In the genomic region with DNA sequence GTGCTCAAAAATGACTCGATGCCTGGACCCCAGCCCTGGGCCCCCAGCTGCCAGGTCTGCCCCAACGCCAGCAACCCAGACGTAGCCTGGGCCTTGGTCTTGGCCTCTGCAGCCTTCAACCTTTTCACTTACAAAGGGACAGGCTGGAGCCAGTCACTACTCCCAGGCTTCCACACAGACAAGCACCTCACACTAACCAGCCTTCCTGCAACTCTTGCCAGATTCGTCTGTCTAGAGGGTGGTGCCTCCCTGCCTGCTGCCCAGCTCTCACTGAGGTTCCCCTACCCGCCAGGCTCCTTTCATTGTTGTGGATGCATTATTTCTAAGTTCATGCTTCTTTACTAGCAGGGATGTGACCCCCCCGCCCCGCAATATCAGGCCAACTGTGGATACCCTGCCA, we compare ENCODE assay signal across 23 cellular contexts. TPM values are rescaled to one million over a fixed set of nuclear protein-coding genes. Genes with fewer than 3 reads are reported as not detected.
DNase-seq lines count a peak whose midpoint lies in the region; ATAC-seq and TF ChIP-seq lines count a peak whose summit lies in the region.
"Had no signal": no experiment of that assay in that cellular context is flagged by ENCODE, and none has a peak within 500 bp of the region (broad histone marks: within the 10 kb centered on the region; RNA-seq: fewer than 3 reads in every experiment).

No MANE protein-coding gene starts in this region.

- H3K9me3 Mint-ChIP-seq in CD4-positive, alpha-beta memory T cell = no peaks in the 10 kb centered on the region
- H3K9me3 Mint-ChIP-seq in H9 = no peaks in the 10 kb centered on the region
- no peaks in the 10 kb centered on the region for H3K9me3 Mint-ChIP-seq in naive thymus-derived CD8-positive, alpha-beta T cell
- H3K9me3 Mint-ChIP-seq: IgD-negative memory B cell, immature natural killer cell had no signal

- no peak overlapping the region for H2BK15ac ChIP-seq in H9 (ENCODE audit: low read depth, low read length)

- H3K4me1 ChIP-seq in CD4-positive, alpha-beta memory T cell (ENCODE audit: insufficient read depth, low read length) = peaks cover 12% of the 10 kb centered on the region
- H3K4me1 ChIP-seq in H9 (ENCODE audit: insufficient read depth, low read length) (peaks cover 2% of the 10 kb centered on the region), BE2C (no peaks in the 10 kb centered on the region)
- H3K4me1 ChIP-seq: breast epithelium had no signal

- no peak overlapping the region for H2BK12ac ChIP-seq in H9 (ENCODE audit: insufficient read length, low read depth, low read length)

- H3K18ac ChIP-seq in H9 (ENCODE audit: insufficient read length, low read depth, low read length) = no peak overlapping the region

- H3K14ac ChIP-seq in H9 (ENCODE audit: insufficient read depth, low read length) = no peak overlapping the region

- no peak overlapping the region for H4K8ac ChIP-seq in H9 (replicated peaks; ENCODE audit: insufficient read length, low read depth, low read length)

- no peak overlapping the region for H2BK5ac ChIP-seq in H9 (ENCODE audit: insufficient read length, low read length)

- H3K36me3 ChIP-seq in CD4-positive, alpha-beta memory T cell (ENCODE audit: insufficient read depth, low read length) = peaks cover 5% of the 10 kb centered on the region
- H3K36me3 ChIP-seq in BE2C = peaks cover 10% of the 10 kb centered on the region
- H3K36me3 ChIP-seq: adrenal gland, breast epithelium, thyroid gland had no signal

- H2AFZ ChIP-seq in H9 (ENCODE audit: low read length) = no peak overlapping the region
- H2AFZ ChIP-seq: hepatocyte had no signal

- CTCF ChIA-PET in CD4-positive, alpha-beta memory T cell (lab: Charles Lee; ENCODE audit: partially characterized antibody) = interaction anchor here (1.6 kb wide), 1 partner anchor 9 kb away, joined by 4 read pairs; no protein-coding TSS in a partner anchor

- H3K36me3 Mint-ChIP-seq in CD4-positive, alpha-beta memory T cell = peaks cover 3 to 19% of the 10 kb centered on the region in 2 donors
- peaks cover 7 to 13% (median 11%) of the 10 kb centered on the region in 3 experiments; a peak in 5 of 7 replicates for H3K36me3 Mint-ChIP-seq in H9 (ENCODE audit: insufficient read depth in 1 of 3, low read depth in 3 of 3)
- peaks cover 0 to 39% (median 0%) of the 10 kb centered on the region in 3 donors for H3K36me3 Mint-ChIP-seq in naive thymus-derived CD8-positive, alpha-beta T cell
- H3K36me3 Mint-ChIP-seq: immature natural killer cell had no signal

- POLR2A ChIA-PET in CD4-positive, alpha-beta memory T cell (lab: Charles Lee; ENCODE audit: partially characterized antibody) = no interaction called here
- POLR2A ChIA-PET in naive thymus-derived CD8-positive, alpha-beta T cell (lab: Charles Lee) = no interaction called here

- peak overlapping the region in 6 of 7 donors; percentile 13 to 72 (median 58) for H3K27ac Mint-ChIP-seq in CD4-positive, alpha-beta memory T cell
- H3K27ac Mint-ChIP-seq in H9 = peak overlapping the region; percentile 38 to 63 (median 57); a peak in 4 of 7 replicates
- H3K27ac Mint-ChIP-seq in naive thymus-derived CD8-positive, alpha-beta T cell = peak overlapping the region in 8 of 10 donors; percentile 17 to 87 (median 58)
- H3K27ac Mint-ChIP-seq: activated CD4-positive, alpha-beta T cell treated with anti-CD3 and anti-CD28 coated beads for 36 hours; IgD-negative memory B cell had no signal

- no peak overlapping the region for H3K4me2 ChIP-seq in H9 (ENCODE audit: insufficient read depth, insufficient read length, low read length)
- H3K4me2 ChIP-seq: hepatocyte had no signal

- no peaks in the 10 kb centered on the region for H3K27me3 ChIP-seq in CD4-positive, alpha-beta memory T cell (ENCODE audit: insufficient read depth, low read length)
- no peaks in the 10 kb centered on the region for H3K27me3 ChIP-seq in H9 (ENCODE audit: insufficient read depth, low read length)
- no peaks in the 10 kb centered on the region for H3K27me3 ChIP-seq in BE2C
- H3K27me3 ChIP-seq: adrenal gland, breast epithelium, hepatocyte, thyroid gland had no signal

- no peaks in the 10 kb centered on the region for H3K9me3 ChIP-seq in CD4-positive, alpha-beta memory T cell (ENCODE audit: control insufficient read depth in 1 of 2, low read length in 2 of 2)
- no peaks in the 10 kb centered on the region for H3K9me3 ChIP-seq in H9 (ENCODE audit: control insufficient read depth, low read depth, low read length)
- no peaks in the 10 kb centered on the region for H3K9me3 ChIP-seq in BE2C
- H3K9me3 ChIP-seq: adrenal gland, breast epithelium, mucosa of descending colon, thyroid gland had no signal

- no peak overlapping the region for H3K56ac ChIP-seq in H9 (ENCODE audit: insufficient read length, low read depth, low read length)

- H4K5ac ChIP-seq in H9 (ENCODE audit: insufficient read length, low read depth, low read length) = no peak overlapping the region

- no peak for TF ChIP-seq CTCF in H9 (conservative IDR thresholded peaks at IDR 0.05)
- TF ChIP-seq CTCF in BE2C (IDR thresholded peaks at IDR 0.05; ENCODE audit: low read depth, low read length) = no peak

- H3K27ac ChIP-seq in CD4-positive, alpha-beta memory T cell (ENCODE audit: low read depth, low read length) = no peak overlapping the region
- H3K27ac ChIP-seq in H9 (ENCODE audit: insufficient read length, low read depth, low read length) = no peak overlapping the region
- H3K27ac ChIP-seq: adrenal gland, breast epithelium, epithelial cell of prostate, hepatocyte, thyroid gland had no signal

- H3K79me2 ChIP-seq in H9 (ENCODE audit: insufficient read depth, low read length) = no peaks in the 10 kb centered on the region; the same call in 1 of the 2 replicates

- H3K4ac ChIP-seq in H9 (ENCODE audit: low read depth, low read length) = no peak overlapping the region

- H3K9ac ChIP-seq in H9 (ENCODE audit: extremely low read depth, insufficient read length, low read length) = no peak overlapping the region

- no peak overlapping the region for H2AK5ac ChIP-seq in H9 (ENCODE audit: insufficient read length, low read length)

- peaks cover 2% of the 10 kb centered on the region for H3K79me1 ChIP-seq in H9 (ENCODE audit: insufficient read depth, low read depth, low read length, poor library complexity, severe bottlenecking)

- H3T11ph ChIP-seq in H9 (ENCODE audit: low read length) = no peak overlapping the region

- H4K20me1 ChIP-seq in H9 (ENCODE audit: control insufficient read depth, insufficient read depth, insufficient read length) = no peaks in the 10 kb centered on the region

- no peaks in the 10 kb centered on the region for H3K23me2 ChIP-seq in H9 (ENCODE audit: insufficient read length, low read depth, low read length, poor library complexity, severe bottlenecking)

- H3K4me3 ChIP-seq in CD4-positive, alpha-beta memory T cell (ENCODE audit: low read length in 2 of 2) = no peak overlapping the region
- no peak overlapping the region for H3K4me3 ChIP-seq in BE2C (ENCODE audit: low read depth, low read length)
- H3K4me3 ChIP-seq: adrenal gland, breast epithelium, hepatocyte, mucosa of descending colon, thyroid gland had no signal

- H2BK20ac ChIP-seq in H9 (ENCODE audit: low read depth, low read length, poor library complexity, severe bottlenecking) = no peak overlapping the region

- ATAC-seq in naive thymus-derived CD8-positive, alpha-beta T cell = no peak
- ATAC-seq in GM19395 (IDR thresholded peaks at IDR 0.05; ENCODE audit: unreplicated experiment) = no peak
- ATAC-seq: activated CD4-positive, alpha-beta T cell treated with anti-CD3 and anti-CD28 coated beads for 36 hours; mucosa of descending colon; stimulated activated naive CD8-positive, alpha-beta T cell treated with anti-CD3 and anti-CD28 coated beads, Interleukin-15, Interleukin-2, amounts not matched to agents 100 U/mL and 50 U/mL, for 24 hours had no signal

- H3K4me1 Mint-ChIP-seq in CD4-positive, alpha-beta memory T cell = peaks cover 44 to 85% (median 53%) of the 10 kb centered on the region in 4 donors
- peaks cover 4 to 6% of the 10 kb centered on the region in 2 experiments; a peak in 3 of 4 replicates for H3K4me1 Mint-ChIP-seq in H9
- peaks cover 35 to 77% (median 57%) of the 10 kb centered on the region in 4 donors for H3K4me1 Mint-ChIP-seq in naive thymus-derived CD8-positive, alpha-beta T cell

- no peak for DNase-seq in CD4-positive, alpha-beta memory T cell
- no peak for DNase-seq in H9
- DNase-seq in cerebellum (ENCODE audit: low spot score) = peak; percentile 42
- DNase-seq in naive thymus-derived CD8-positive, alpha-beta T cell = no peak
- no peak for DNase-seq in dermis blood vessel endothelial cell
- DNase-seq in BE2C = no peak
- DNase-seq: activated CD4-positive, alpha-beta T cell treated with anti-CD3 and anti-CD28 coated beads for 36 hours; adrenal gland; GDM1; immature natural killer cell; MM.1S; mucosa of descending colon; NCI-H1436; NCI-H526; SHP77; stimulated activated CD4-positive, alpha-beta T cell treated with anti-CD3 and anti-CD28 coated beads, Interleukin-4, amount 100 ng/mL, for 24 hours; stimulated activated naive CD8-positive, alpha-beta T cell treated with anti-CD3 and anti-CD28 coated beads, Interleukin-15, Interleukin-2, amounts not matched to agents 100 U/mL and 50 U/mL, for 24 hours had no signal

- intact Hi-C loops in CD4-positive, alpha-beta memory T cell (cut with micrococcal nuclease) = no loop called here

- no peak overlapping the region for H3K4me3 Mint-ChIP-seq in CD4-positive, alpha-beta memory T cell
- H3K4me3 Mint-ChIP-seq in H9 = no peak overlapping the region; a peak in 1 of 5 replicates
- no peak overlapping the region for H3K4me3 Mint-ChIP-seq in naive thymus-derived CD8-positive, alpha-beta T cell
- H3K4me3 Mint-ChIP-seq: activated CD4-positive, alpha-beta T cell treated with anti-CD3 and anti-CD28 coated beads for 36 hours; IgD-negative memory B cell; immature natural killer cell had no signal

- no peak overlapping the region for H4K91ac ChIP-seq in H9 (ENCODE audit: insufficient read length, low read depth, low read length)

- H3K23ac ChIP-seq in H9 (ENCODE audit: insufficient read length, low read depth, low read length) = no peak overlapping the region

- H2BK120ac ChIP-seq in H9 (ENCODE audit: low read depth, low read length, poor library complexity, severe bottlenecking) = no peak overlapping the region

- H3K27me3 Mint-ChIP-seq in CD4-positive, alpha-beta memory T cell = no peaks in the 10 kb centered on the region
- H3K27me3 Mint-ChIP-seq in H9 (ENCODE audit: low read depth) = no peaks in the 10 kb centered on the region; the same call in 1 of the 2 replicates
- no peaks in the 10 kb centered on the region for H3K27me3 Mint-ChIP-seq in naive thymus-derived CD8-positive, alpha-beta T cell
- H3K27me3 Mint-ChIP-seq: activated CD4-positive, alpha-beta T cell treated with anti-CD3 and anti-CD28 coated beads for 36 hours; IgD-negative memory B cell had no signal

- no CpG with 5 or more reads among the region's 7 CpGs for WGBS in H9 (ENCODE audit: extremely low coverage, insufficient read length, low lambda C conversion rate)

RNA-seq across cellular contexts. Expression of a gene that starts 56.3 kb away (rescaled TPM):
- 100 to 1,000 TPM; 100 to 108 TPM for total RNA-seq in CD4-positive, alpha-beta memory T cell
- 10 to 100 TPM; 55.2 to 61.8 TPM for polyA plus RNA-seq in CD4-positive, alpha-beta memory T cell
- total RNA-seq in H9 (2021) = 71.9 and 85.9 TPM in 2 replicates
- total RNA-seq in cerebellum = 59.2 TPM
- total RNA-seq in naive thymus-derived CD8-positive, alpha-beta T cell = 100 to 1,000 TPM; 111 to 118 TPM
- polyA plus RNA-seq in naive thymus-derived CD8-positive, alpha-beta T cell = 10 to 100 TPM; 54.6 to 69.4 (median 59.6) TPM
- total RNA-seq in dermis blood vessel endothelial cell = 71.6 and 143 TPM in 2 replicates
- 180 TPM for polyA plus RNA-seq in BE2C (2012; ENCODE audit: insufficient read depth, insufficient read length, low read depth)
